33 cellular contexts compared by ENCODE assay signal in the genomic region with DNA sequence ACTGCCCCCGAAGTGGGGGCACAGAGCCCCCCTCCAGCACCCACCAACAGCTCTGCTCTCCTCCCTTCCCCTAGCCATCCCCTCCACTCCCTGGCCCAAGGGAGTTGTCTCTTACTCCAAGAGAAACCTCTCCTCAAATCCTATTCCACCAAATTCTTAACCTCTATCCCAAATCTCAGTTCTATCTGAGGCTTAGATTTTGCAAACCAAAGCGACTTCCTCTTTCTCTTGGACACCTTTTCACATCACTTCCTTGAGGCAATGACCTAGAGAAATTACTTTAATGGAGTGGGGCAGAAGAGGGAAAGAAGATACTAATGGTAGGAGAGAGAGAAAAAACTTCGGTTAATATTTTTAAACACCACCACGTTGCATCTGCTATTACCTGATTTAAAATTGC.
"Had no signal": no experiment of that assay in that cellular context is flagged by ENCODE, and none has a peak within 500 bp of the region (broad histone marks: within the 10 kb centered on the region; RNA-seq: fewer than 3 reads in every experiment).

No MANE protein-coding gene starts in this region.

- H3K27me3 Mint-ChIP-seq: activated B cell treated with CpG ODN at 0.5 μM for 24 hours; activated naive CD8-positive, alpha-beta T cell; activated T-helper 17 cell treated with anti-CD3 and anti-CD28 coated beads, Interleukin-2, amount 50 U/mL, for 72 hours; central memory CD8-positive, alpha-beta T cell; dendritic cell treated with granulocyte-macrophage colony-stimulating factor and Interleukin-4, amounts not matched to agents 40 ng/mL and 50 ng/mL, for 4 days had no signal

- ATAC-seq: activated CD4-positive, CD25-positive, alpha-beta regulatory T cell treated with anti-CD3 and anti-CD28 coated beads, Interleukin-2, amount 50 U/mL, for 24 hours; activated CD8-positive, alpha-beta T cell treated with anti-CD3 and anti-CD28 coated beads for 36 hours; activated T-cell treated with anti-CD3 and anti-CD28 coated beads, Interleukin-2, amount 50 U/mL, for 4 hours; activated T-helper 17 cell treated with anti-CD3 and anti-CD28 coated beads, Interleukin-2, amount 50 U/mL, for 72 hours; esophagus mucosa; T-helper 17 cell had no signal

- DNase-seq: activated B cell treated with CpG ODN at 0.5 μM for 24 hours; activated CD4-positive, alpha-beta T cell treated with anti-CD3 and anti-CD28 coated beads for 48 hours; activated CD4-positive, alpha-beta T cell treated with anti-CD3 and anti-CD28 coated beads, Interleukin-2, amount 50 U/mL, for 1 hour; activated CD4-positive, alpha-beta T cell treated with anti-CD3 and anti-CD28 coated beads, Interleukin-2, amount 50 U/mL, for 48 hours; activated CD8-positive, alpha-beta memory T cell treated with anti-CD3 and anti-CD28 coated beads for 24 hours; activated CD8-positive, alpha-beta T cell treated with anti-CD3 and anti-CD28 coated beads for 36 hours; activated effector memory CD4-positive, alpha-beta T cell treated with Interleukin-2 at 50 U/mL for 16 hours; activated gamma-delta T cell treated with Interleukin-2 at 50 U/mL for 16 hours; activated naive CD4-positive, alpha-beta T cell treated with anti-CD3 and anti-CD28 coated beads, Interleukin-2, amount 50 U/mL, for 16 hours; activated naive CD4-positive, alpha-beta T cell treated with Interleukin-2 at 50 U/mL for 16 hours; activated T-cell treated with anti-CD3 and anti-CD28 coated beads, Interleukin-2, amount 50 U/mL, for 4 hours; amniotic stem cell; anterior cingulate cortex; brain microvascular endothelial cell; dorsolateral prefrontal cortex; effector memory CD4-positive, alpha-beta T cell; endodermal cell; foreskin fibroblast; head of caudate nucleus; T-helper 17 cell; T1000; WERI-Rb-1 had no signal

- H3K27ac ChIP-seq: brain microvascular endothelial cell, coronary artery, dorsolateral prefrontal cortex, WERI-Rb-1 had no signal

- H3K36me3 ChIP-seq: brain microvascular endothelial cell, WERI-Rb-1 had no signal

- H3K4me1 Mint-ChIP-seq: activated T-helper 17 cell treated with anti-CD3 and anti-CD28 coated beads, Interleukin-2, amount 50 U/mL, for 72 hours had no signal

- FAIRE-seq: astrocyte, bronchial epithelial cell, frontal cortex had no signal

- H3K27me3 ChIP-seq: brain microvascular endothelial cell, dorsolateral prefrontal cortex had no signal

- H3K27ac Mint-ChIP-seq: activated B cell treated with CpG ODN at 0.5 μM for 24 hours; activated CD8-positive, alpha-beta T cell treated with anti-CD3 and anti-CD28 coated beads for 36 hours; activated naive CD8-positive, alpha-beta T cell; activated T-helper 17 cell treated with anti-CD3 and anti-CD28 coated beads, Interleukin-2, amount 50 U/mL, for 72 hours; dendritic cell treated with granulocyte-macrophage colony-stimulating factor and Interleukin-4, amounts not matched to agents 40 ng/mL and 50 ng/mL, for 4 days; endodermal cell; T-helper 17 cell; T-helper 2 cell treated with Interferon-gamma antibody and Interleukin-4, amounts not matched to agents 5 μg/mL and 100 μg/mL, for 36 hours had no signal

- H3K9me3 Mint-ChIP-seq: activated CD8-positive, alpha-beta T cell treated with anti-CD3 and anti-CD28 coated beads for 36 hours; activated T-cell treated with anti-CD3 and anti-CD28 coated beads, Interleukin-2, amount 50 U/mL, for 4 hours; activated T-helper 17 cell treated with anti-CD3 and anti-CD28 coated beads, Interleukin-2, amount 50 U/mL, for 72 hours; central memory CD8-positive, alpha-beta T cell; dendritic cell treated with granulocyte-macrophage colony-stimulating factor and Interleukin-4, amounts not matched to agents 40 ng/mL and 50 ng/mL, for 4 days; T-helper 2 cell treated with Interferon-gamma antibody and Interleukin-4, amounts not matched to agents 5 μg/mL and 100 μg/mL, for 36 hours had no signal

- H3K4me3 Mint-ChIP-seq: activated B cell treated with CpG ODN at 0.5 μM for 24 hours; activated CD8-positive, alpha-beta T cell treated with anti-CD3 and anti-CD28 coated beads for 36 hours; activated naive CD8-positive, alpha-beta T cell; activated T-cell treated with anti-CD3 and anti-CD28 coated beads, Interleukin-2, amount 50 U/mL, for 4 hours; activated T-helper 17 cell treated with anti-CD3 and anti-CD28 coated beads, Interleukin-2, amount 50 U/mL, for 72 hours; central memory CD8-positive, alpha-beta T cell; dendritic cell treated with granulocyte-macrophage colony-stimulating factor and Interleukin-4, amounts not matched to agents 40 ng/mL and 50 ng/mL, for 4 days; endodermal cell; T-helper 17 cell; T-helper 2 cell treated with Interferon-gamma antibody and Interleukin-4, amounts not matched to agents 5 μg/mL and 100 μg/mL, for 36 hours had no signal

- H3K36me3 Mint-ChIP-seq: activated naive CD8-positive, alpha-beta T cell had no signal

- H3K4me3 ChIP-seq: coronary artery, dorsolateral prefrontal cortex had no signal
